In genomic region chr16:35733278-35733965, GRCh38 we compare ENCODE assay signal across 18 cellular contexts.
DNase-seq lines count a peak whose midpoint lies in the region; ATAC-seq and TF ChIP-seq lines count a peak whose summit lies in the region.
"Had no signal": no experiment of that assay in that cellular context is flagged by ENCODE, and none has a peak within 500 bp of the region (broad histone marks: within the 10 kb centered on the region; RNA-seq: fewer than 3 reads in every experiment).

No MANE protein-coding gene starts in this region.

- H3K27me3 ChIP-seq in mammary epithelial cell (ENCODE audit: insufficient read depth, low read length) (no peaks in the 10 kb centered on the region), RWPE2 (ENCODE audit: insufficient read depth, poor library complexity, severe bottlenecking) (no peaks in the 10 kb centered on the region)
- H3K27me3 ChIP-seq: BLaER1 treated with 17β-estradiol and CSF1 and Interleukin-3, amounts not matched to agents 10 nM and 100 nM had no signal

- ATAC-seq in RWPE2 (ENCODE audit: low read depth) (peak; percentile 75), GM18502 (IDR thresholded peaks at IDR 0.05; ENCODE audit: poor library complexity, unreplicated experiment) (no peak)
- ATAC-seq: CD8-positive, alpha-beta T cell; HCT116 had no signal

- H3K9me3 Mint-ChIP-seq in MCF 10A (ENCODE audit: unreplicated experiment) (peaks cover 37% of the 10 kb centered on the region), endothelial cell (ENCODE audit: unreplicated experiment) (peaks cover 52% of the 10 kb centered on the region)

- H3K4me1 ChIP-seq in mammary epithelial cell (ENCODE audit: insufficient read depth, low read length) (no peaks in the 10 kb centered on the region), RWPE2 (ENCODE audit: insufficient read depth, poor library complexity, severe bottlenecking) (no peaks in the 10 kb centered on the region)
- H3K4me1 ChIP-seq: BLaER1 treated with 17β-estradiol and CSF1 and Interleukin-3, amounts not matched to agents 10 nM and 100 nM had no signal

- intact Hi-C loops in mammary epithelial cell (cut with micrococcal nuclease): loop anchor here (10.0 kb wide), 1 partner anchor 439 kb away; no protein-coding TSS in a partner anchor
- intact Hi-C loops in MCF 10A (cut with micrococcal nuclease): no loop called here

- H3K36me3 Mint-ChIP-seq in MCF 10A (ENCODE audit: insufficient read depth, unreplicated experiment) (no peaks in the 10 kb centered on the region), endothelial cell (ENCODE audit: low read depth, unreplicated experiment) (peaks cover 22% of the 10 kb centered on the region)
- H3K36me3 Mint-ChIP-seq: CD8-positive, alpha-beta T cell had no signal

- peaks cover 24% of the 10 kb centered on the region for H3K9me3 ChIP-seq in mammary epithelial cell (replicated peaks; ENCODE audit: insufficient read depth, low read length)
- H3K9me3 ChIP-seq in RWPE2 (ENCODE audit: severe bottlenecking): peaks cover 11% of the 10 kb centered on the region

- no peak for TF ChIP-seq CTCF in mammary epithelial cell (conservative IDR thresholded peaks at IDR 0.05 in 1 of 2, IDR thresholded peaks at IDR 0.05 in 1 of 2; ENCODE audit: extremely low read depth in 1 of 2, insufficient read depth in 1 of 2, low read depth in 1 of 2, low read length in 2 of 2)
- no peak for TF ChIP-seq CTCF in MCF 10A (IDR thresholded peaks at IDR 0.05; ENCODE audit: unreplicated experiment)
- TF ChIP-seq CTCF in RWPE2 (IDR thresholded peaks at IDR 0.05; ENCODE audit: poor library complexity, severe bottlenecking): no peak
- no peak for TF ChIP-seq CTCF in endothelial cell (IDR thresholded peaks at IDR 0.05; ENCODE audit: unreplicated experiment)

- H3K27ac Mint-ChIP-seq in MCF 10A (ENCODE audit: low read depth, unreplicated experiment) (no peak overlapping the region), endothelial cell (ENCODE audit: unreplicated experiment) (peak overlapping the region; percentile 18)
- H3K27ac Mint-ChIP-seq: B cell; CD8-positive, alpha-beta T cell; HFFc6 had no signal

- H3K4me3 ChIP-seq in mammary epithelial cell (replicated peaks in 1 of 3; ENCODE audit: insufficient read depth in 1 of 3, low read depth in 2 of 3, low read length in 3 of 3): no peak overlapping the region
- H3K4me3 ChIP-seq in RWPE2 (ENCODE audit: severe bottlenecking): no peak overlapping the region
- H3K4me3 ChIP-seq: BLaER1 treated with 17β-estradiol and CSF1 and Interleukin-3, amounts not matched to agents 10 nM and 100 nM had no signal

- H3K27ac ChIP-seq in mammary epithelial cell (ENCODE audit: insufficient read depth, low read depth, low read length): no peak overlapping the region
- peak overlapping the region; percentile 80 for H3K27ac ChIP-seq in RWPE2 (ENCODE audit: poor library complexity, severe bottlenecking)
- H3K27ac ChIP-seq: BLaER1 treated with 17β-estradiol and CSF1 and Interleukin-3, amounts not matched to agents 10 nM and 100 nM; HL-60 had no signal

- DNase-seq in mammary epithelial cell (no peak), MCF 10A (ENCODE audit: unreplicated experiment) (no peak), RWPE2 (ENCODE audit: low spot score) (no peak), endothelial cell (ENCODE audit: low spot score) (no peak), kidney tubule cell (ENCODE audit: low spot score) (peak; percentile 13), NCI-H2171 (lab: John Stamatoyannopoulos, UW) (no peak), globus pallidus (ENCODE audit: low spot score) (no peak)
- DNase-seq: Calu3; CD8-positive, alpha-beta T cell; DMS79 treated with DMSO at 0.1 percent for 48 hours; GF-D8; GOT3; HFFc6 had no signal

- no peak overlapping the region for H3K4me2 ChIP-seq in mammary epithelial cell (ENCODE audit: insufficient read depth, low read depth, low read length)
- H3K4me2 ChIP-seq: BLaER1 treated with 17β-estradiol and CSF1 and Interleukin-3, amounts not matched to agents 10 nM and 100 nM had no signal

- CTCF ChIA-PET in mammary epithelial cell (lab: Charles Lee; ENCODE audit: low non-redundant PET) (no interaction called here), MCF 10A (lab: Yijun Ruan, JAX) (no interaction called here)

- in situ Hi-C loops in mammary epithelial cell (cut with MboI; ENCODE audit: low sequenced_read_pairs in 2 of 2): loop anchor here in 1 of 2 donors (25.0 kb wide), 1 partner anchor 96 kb away; no protein-coding TSS in a partner anchor

- H3K79me2 ChIP-seq in mammary epithelial cell (ENCODE audit: insufficient read depth, low read length): no peaks in the 10 kb centered on the region

- H3K4me3 Mint-ChIP-seq in MCF 10A (ENCODE audit: unreplicated experiment) (no peak overlapping the region), endothelial cell (ENCODE audit: unreplicated experiment) (no peak overlapping the region)
- H3K4me3 Mint-ChIP-seq: B cell; CD8-positive, alpha-beta T cell; HFFc6 had no signal

- H3K4me1 Mint-ChIP-seq in MCF 10A (ENCODE audit: insufficient read depth, unreplicated experiment) (no peaks in the 10 kb centered on the region), endothelial cell (ENCODE audit: unreplicated experiment) (no peaks in the 10 kb centered on the region)
- H3K4me1 Mint-ChIP-seq: B cell had no signal

- no peak overlapping the region for H3K9ac ChIP-seq in mammary epithelial cell (ENCODE audit: insufficient read depth, low read length)
- H3K9ac ChIP-seq: BLaER1 treated with 17β-estradiol and CSF1 and Interleukin-3, amounts not matched to agents 10 nM and 100 nM had no signal

- dilution Hi-C loops in mammary epithelial cell (cut with HindIII; ENCODE audit: low sequenced_read_pairs): no loop called here

- H2AFZ ChIP-seq in mammary epithelial cell (ENCODE audit: low read depth, low read length): no peak overlapping the region

- H3K27me3 Mint-ChIP-seq in MCF 10A (ENCODE audit: insufficient read depth, unreplicated experiment) (no peaks in the 10 kb centered on the region), endothelial cell (ENCODE audit: unreplicated experiment) (peaks cover 20% of the 10 kb centered on the region)
- H3K27me3 Mint-ChIP-seq: B cell had no signal

- BruUV-seq in mammary epithelial cell (replicated peaks; lab: Mats Ljungman, UMichigan) (TSS peak; percentile 45), MCF 10A (replicated peaks; lab: Mats Ljungman, UMichigan) (no TSS peak)

- POLR2A ChIA-PET in MCF 10A (lab: Yijun Ruan, JAX): no interaction called here

- H3K36me3 ChIP-seq in mammary epithelial cell (ENCODE audit: insufficient read depth, low read length) (no peaks in the 10 kb centered on the region), RWPE2 (ENCODE audit: low read depth) (no peaks in the 10 kb centered on the region)
- H3K36me3 ChIP-seq: BLaER1 treated with 17β-estradiol and CSF1 and Interleukin-3, amounts not matched to agents 10 nM and 100 nM had no signal

- no CpG with 5 or more reads among the region's 3 CpGs for WGBS in mammary epithelial cell (ENCODE audit: low coverage, missing lambda C conversion rate)

- no peaks in the 10 kb centered on the region for H4K20me1 ChIP-seq in mammary epithelial cell (ENCODE audit: insufficient read depth, low read length)
- H4K20me1 ChIP-seq: BLaER1 treated with 17β-estradiol and CSF1 and Interleukin-3, amounts not matched to agents 10 nM and 100 nM had no signal
